19 cellular contexts compared by ENCODE assay signal in the genomic region with DNA sequence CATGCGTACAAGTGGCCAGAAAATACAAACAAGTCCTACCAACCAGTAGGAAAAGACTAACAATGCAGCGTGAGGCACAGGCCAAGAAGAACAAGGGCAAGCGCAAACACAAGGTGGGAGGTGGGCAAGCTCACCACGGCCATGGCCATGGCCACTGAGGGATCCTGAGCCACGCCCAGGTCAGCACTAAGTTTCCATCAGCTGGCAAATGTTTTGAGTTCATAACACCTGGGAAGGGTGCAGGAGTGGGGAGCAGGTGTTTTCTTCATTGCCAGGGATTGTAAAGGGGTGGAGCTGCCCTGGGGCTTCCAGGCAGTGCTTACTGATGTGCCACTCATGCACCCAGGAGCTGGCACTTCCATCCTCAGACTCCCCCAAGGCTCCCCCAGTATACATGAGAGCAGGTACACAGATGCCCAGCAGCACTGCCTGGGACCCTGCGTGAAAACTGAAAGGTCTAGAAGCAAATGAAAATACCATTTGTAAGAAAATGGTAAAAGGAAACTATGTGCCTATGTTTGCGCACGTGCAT.
"Had no signal": no experiment of that assay in that cellular context is flagged by ENCODE, and none has a peak within 500 bp of the region (broad histone marks: within the 10 kb centered on the region; RNA-seq: fewer than 3 reads in every experiment).

No MANE protein-coding gene starts in this region.

- H3K27me3 ChIP-seq: ovary had no signal

- H3K36me3 ChIP-seq: heart left ventricle, neural progenitor cell, ovary, prostate gland, stomach, suprapubic skin, transverse colon, uterus had no signal

- H3K27ac ChIP-seq: epithelial cell of prostate, heart left ventricle, neural progenitor cell, ovary, prostate gland, stomach, suprapubic skin, transverse colon, uterus had no signal

- H3K9me3 ChIP-seq: heart left ventricle, ovary, prostate gland, stomach, suprapubic skin, transverse colon, uterus had no signal

- ATAC-seq: activated naive CD8-positive, alpha-beta T cell treated with anti-CD3 and anti-CD28 coated beads, Interleukin-2, amount 50 U/mL, for 24 hours; heart left ventricle; left cardiac atrium; stimulated activated memory B cell treated with anti-CD40 and anti-IgM and Interleukin-4, amounts not matched to agents 10 μg/mL and 1 μg/mL and 100 μg/mL, for 72 hours; WTC11 had no signal

- H3K4me1 ChIP-seq: prostate gland, uterus had no signal

- DNase-seq: activated gamma-delta T cell; activated naive CD4-positive, alpha-beta T cell treated with anti-CD3 and anti-CD28 coated beads, Interleukin-2, amount 50 U/mL, for 16 hours; activated naive CD8-positive, alpha-beta T cell treated with anti-CD3 and anti-CD28 coated beads, Interleukin-2, amount 50 U/mL, for 24 hours; activated T-cell treated with anti-CD3 and anti-CD28 coated beads for 4 hours; left cardiac atrium; mesenchymal stem cell; naive B cell; ovary; stomach; T-helper 1 cell; transverse colon; uterus had no signal

- H3K4me3 ChIP-seq: heart left ventricle, neural progenitor cell, ovary, prostate gland, stomach, suprapubic skin, transverse colon, uterus had no signal
